20 cellular contexts compared by ENCODE assay signal in the genomic region with DNA sequence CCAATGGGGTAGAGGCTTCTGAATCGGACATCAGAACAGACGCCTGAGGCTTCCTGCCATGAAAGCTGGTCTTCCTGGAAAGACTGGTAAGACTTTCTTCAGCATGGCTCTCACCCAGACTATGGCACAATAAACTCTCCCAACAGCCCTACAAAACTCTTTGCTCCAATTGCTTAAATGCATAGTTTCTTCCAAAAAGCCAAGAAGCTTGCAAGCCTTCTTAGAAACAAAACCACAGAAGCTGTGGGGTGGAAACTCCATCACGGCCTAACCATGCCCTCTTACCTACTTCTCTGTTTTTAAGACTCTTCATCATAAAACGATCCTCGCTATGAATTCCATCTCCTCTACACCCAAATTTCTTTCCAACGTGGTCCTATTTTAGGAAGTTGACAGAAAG. TPM values are rescaled to one million over a fixed set of nuclear protein-coding genes. Genes with fewer than 3 reads are reported as not detected.
DNase-seq lines count a peak whose midpoint lies in the region; ATAC-seq, FAIRE-seq and TF ChIP-seq lines count a peak whose summit lies in the region.
"Had no signal": no experiment of that assay in that cellular context is flagged by ENCODE, and none has a peak within 500 bp of the region (broad histone marks: within the 10 kb centered on the region; RNA-seq: fewer than 3 reads in every experiment).

No MANE protein-coding gene starts in this region.

- H3K9me3 Mint-ChIP-seq in activated T-cell treated with anti-CD3 and anti-CD28 coated beads, Interleukin-2, amount 50 U/mL, for 24 hours: no peaks in the 10 kb centered on the region
- H3K9me3 Mint-ChIP-seq in activated T-cell treated with anti-CD3 and anti-CD28 coated beads, Interleukin-2, amount 50 U/mL, for 4 hours: no peaks in the 10 kb centered on the region
- H3K9me3 Mint-ChIP-seq in stimulated activated naive CD8-positive, alpha-beta T cell treated with anti-CD3 and anti-CD28 coated beads, Interleukin-15, amount 100 ng/mL, for 72 hours: no peaks in the 10 kb centered on the region
- H3K9me3 Mint-ChIP-seq: endodermal cell; T-helper 2 cell treated with Interferon-gamma antibody and Interleukin-4, amounts not matched to agents 5 μg/mL and 100 μg/mL, for 36 hours had no signal

- no peak overlapping the region for H3K27ac ChIP-seq in K562 (ENCODE audit: extremely low read depth, low read depth, low read length)
- H3K27ac ChIP-seq: vagina had no signal

- H3K4me3 Mint-ChIP-seq in activated T-cell treated with anti-CD3 and anti-CD28 coated beads, Interleukin-2, amount 50 U/mL, for 24 hours: no peak overlapping the region
- H3K4me3 Mint-ChIP-seq in activated T-cell treated with anti-CD3 and anti-CD28 coated beads, Interleukin-2, amount 50 U/mL, for 4 hours: no peak overlapping the region
- peak overlapping the region; percentile 36 to 53 for H3K4me3 Mint-ChIP-seq in stimulated activated naive CD8-positive, alpha-beta T cell treated with anti-CD3 and anti-CD28 coated beads, Interleukin-15, amount 100 ng/mL, for 72 hours
- H3K4me3 Mint-ChIP-seq: endodermal cell; T-helper 2 cell treated with Interferon-gamma antibody and Interleukin-4, amounts not matched to agents 5 μg/mL and 100 μg/mL, for 36 hours had no signal

- POLR2A ChIA-PET in K562 (lab: Yijun Ruan, JAX): interaction anchor here (0.7 to 1.2 kb wide), 3 partner anchors 9 to 37 kb away, joined by 3 to 6 read pairs (median 3); no protein-coding TSS in a partner anchor

- no peaks in the 10 kb centered on the region for H3K9me1 ChIP-seq in K562 (ENCODE audit: control insufficient read depth, insufficient read depth, low read length)

- peak overlapping the region; percentile 37 for H3K27ac Mint-ChIP-seq in activated T-cell treated with anti-CD3 and anti-CD28 coated beads, Interleukin-2, amount 50 U/mL, for 24 hours
- peak overlapping the region; percentile 10 to 88 for H3K27ac Mint-ChIP-seq in stimulated activated naive CD8-positive, alpha-beta T cell treated with anti-CD3 and anti-CD28 coated beads, Interleukin-15, amount 100 ng/mL, for 72 hours
- H3K27ac Mint-ChIP-seq: endodermal cell; T-helper 2 cell treated with Interferon-gamma antibody and Interleukin-4, amounts not matched to agents 5 μg/mL and 100 μg/mL, for 36 hours had no signal

- H3K4me1 ChIP-seq in K562 (replicated peaks in 1 of 2; ENCODE audit: control insufficient read depth in 2 of 2, insufficient read depth in 2 of 2, low read length in 2 of 2): peaks cover 21 to 26% of the 10 kb centered on the region in 2 experiments
- H3K4me1 ChIP-seq: left lung, vagina had no signal

- no TSS peak for BruUV-seq in K562 (replicated peaks; lab: Mats Ljungman, UMichigan)

- TF ChIP-seq EP300 in K562 (IDR thresholded peaks at IDR 0.05; ENCODE audit: low read length): no peak

- no peak overlapping the region for H3K4me2 ChIP-seq in K562 (ENCODE audit: insufficient read depth, low read length)

- no peak overlapping the region for H3K9ac ChIP-seq in K562 (ENCODE audit: insufficient read depth in 1 of 2, low read depth in 2 of 2, low read length in 2 of 2)

- no peaks in the 10 kb centered on the region for H3K9me3 ChIP-seq in K562 (replicated peaks; ENCODE audit: control insufficient read depth, insufficient read depth, low read depth, low read length)
- H3K9me3 ChIP-seq: left lung, vagina had no signal

- H4K20me1 ChIP-seq in K562 (replicated peaks; ENCODE audit: control insufficient read depth, insufficient read depth, low read length): no peaks in the 10 kb centered on the region

- 0 out of 2 replicates have a peak overlapping the region, but pooled peaks have one; percentile 37 for H2AFZ ChIP-seq in K562 (ENCODE audit: low read depth, low read length)

- DNase-seq in activated T-cell treated with anti-CD3 and anti-CD28 coated beads, Interleukin-2, amount 50 U/mL, for 24 hours: no peak
- no peak for DNase-seq in activated T-cell treated with anti-CD3 and anti-CD28 coated beads, Interleukin-2, amount 50 U/mL, for 4 hours
- peak; percentile 55 for DNase-seq in NB4 (ENCODE audit: low read depth)
- no peak for DNase-seq in K562 (ENCODE audit: extremely low read depth in 1 of 4, low spot score in 3 of 4)
- DNase-seq in stimulated activated naive CD8-positive, alpha-beta T cell treated with anti-CD3 and anti-CD28 coated beads, Interleukin-15, amount 100 ng/mL, for 72 hours: no peak
- DNase-seq in HuH-7 (ENCODE audit: low spot score): no peak
- DNase-seq: activated T-cell treated with anti-CD3 and anti-CD28 coated beads for 4 hours; amygdala; cerebellar nuclear complex; endodermal cell; foreskin fibroblast; left lung; NCI-H1436; NCI-H2227 treated with DMSO at 0.1 percent for 48 hours; stimulated activated naive CD4-positive, alpha-beta T cell treated with Interleukin-2 at 50 U/mL for 16 hours had no signal

- H3K4me3 ChIP-seq in NB4 (ENCODE audit: low read depth, low read length) (no peak overlapping the region), K562 (no peak overlapping the region)
- H3K4me3 ChIP-seq: left lung, vagina had no signal

- TF ChIP-seq CTCF in NB4 (IDR thresholded peaks at IDR 0.05; ENCODE audit: low read depth, low read length) (no peak), K562 (IDR thresholded peaks at IDR 0.05 in 2 of 3, conservative IDR thresholded peaks at IDR 0.05 in 1 of 3; ENCODE audit: insufficient read depth in 2 of 3, low read depth in 1 of 3, low read length in 3 of 3) (no peak)

- intact Hi-C loops in K562 (cut with micrococcal nuclease): no loop called here

- WGBS in K562 (ENCODE audit: insufficient coverage, low coverage, missing lambda C conversion rate): 50% methylated on average over 6 of the region's 6 CpGs

- FAIRE-seq in K562 (lab: Jason Lieb, UNC): no peak

- no peaks in the 10 kb centered on the region for H3K27me3 ChIP-seq in K562 (ENCODE audit: control insufficient read depth in 2 of 2, insufficient read depth in 2 of 2, low read length in 2 of 2)
- H3K27me3 ChIP-seq: left lung, vagina had no signal

- TF ChIP-seq POLR2A in NB4 (IDR thresholded peaks at IDR 0.05; ENCODE audit: extremely low read depth, insufficient read length) (no peak), K562 (conservative IDR thresholded peaks at IDR 0.05) (no peak)

- H3K36me3 ChIP-seq in K562 (ENCODE audit: control insufficient read depth, insufficient read depth, low read length): no peaks in the 10 kb centered on the region
- H3K36me3 ChIP-seq: left lung, vagina had no signal

- H3K36me3 Mint-ChIP-seq in activated T-cell treated with anti-CD3 and anti-CD28 coated beads, Interleukin-2, amount 50 U/mL, for 24 hours (ENCODE audit: low read depth): peaks cover 2% of the 10 kb centered on the region
- no peaks in the 10 kb centered on the region for H3K36me3 Mint-ChIP-seq in activated T-cell treated with anti-CD3 and anti-CD28 coated beads, Interleukin-2, amount 50 U/mL, for 4 hours (ENCODE audit: insufficient read depth)

- no peaks in the 10 kb centered on the region for H3K27me3 Mint-ChIP-seq in activated T-cell treated with anti-CD3 and anti-CD28 coated beads, Interleukin-2, amount 50 U/mL, for 24 hours
- peaks cover 2% of the 10 kb centered on the region for H3K27me3 Mint-ChIP-seq in activated T-cell treated with anti-CD3 and anti-CD28 coated beads, Interleukin-2, amount 50 U/mL, for 4 hours (ENCODE audit: low read depth)
- no peaks in the 10 kb centered on the region for H3K27me3 Mint-ChIP-seq in stimulated activated naive CD8-positive, alpha-beta T cell treated with anti-CD3 and anti-CD28 coated beads, Interleukin-15, amount 100 ng/mL, for 72 hours

- no peak for TF ChIP-seq RAD21 in K562 (CRISPR knock-in tag; conservative IDR thresholded peaks at IDR 0.05 in 1 of 2, IDR thresholded peaks at IDR 0.05 in 1 of 2)

- peaks cover 8% of the 10 kb centered on the region; the same call in 2 of the 3 replicates for H3K79me2 ChIP-seq in K562 (ENCODE audit: control insufficient read depth, insufficient read depth, low read length)

- ATAC-seq in activated T-cell treated with anti-CD3 and anti-CD28 coated beads, Interleukin-2, amount 50 U/mL, for 4 hours: no peak
- ATAC-seq in K562: no peak
- ATAC-seq in stimulated activated naive CD8-positive, alpha-beta T cell treated with anti-CD3 and anti-CD28 coated beads, Interleukin-15, amount 100 ng/mL, for 72 hours: no peak
- no peak for ATAC-seq in HG03520 (IDR thresholded peaks at IDR 0.05; ENCODE audit: unreplicated experiment)
- ATAC-seq in HG03108 (IDR thresholded peaks at IDR 0.05; ENCODE audit: unreplicated experiment): no peak
- ATAC-seq: activated CD4-positive, CD25-positive, alpha-beta regulatory T cell treated with anti-CD3 and anti-CD28 coated beads, Interleukin-2, amount 50 U/mL, for 24 hours; left lung had no signal

- peaks cover 26% of the 10 kb centered on the region for H3K4me1 Mint-ChIP-seq in activated T-cell treated with anti-CD3 and anti-CD28 coated beads, Interleukin-2, amount 50 U/mL, for 24 hours (ENCODE audit: low read depth)
- H3K4me1 Mint-ChIP-seq in activated T-cell treated with anti-CD3 and anti-CD28 coated beads, Interleukin-2, amount 50 U/mL, for 4 hours (ENCODE audit: low read depth): peaks cover 11% of the 10 kb centered on the region
- peaks cover 34% of the 10 kb centered on the region for H3K4me1 Mint-ChIP-seq in stimulated activated naive CD8-positive, alpha-beta T cell treated with anti-CD3 and anti-CD28 coated beads, Interleukin-15, amount 100 ng/mL, for 72 hours

- in situ Hi-C loops in K562 (cut with MboI): no loop called here

- CTCF ChIA-PET in K562 (lab: Yijun Ruan, JAX; ENCODE audit: low intra/inter-chr PET ratio): no interaction called here

RNA-seq across cellular contexts. Expression of a gene that starts 48.2 kb away (rescaled TPM):
- 1 to 10 TPM in 1 of 3 donors, under 1 TPM in 2; 0.73 to 1.1 (median 0.98) TPM for total RNA-seq in activated T-cell treated with anti-CD3 and anti-CD28 coated beads, Interleukin-2, amount 50 U/mL, for 4 hours
- 0.79 and 1.4 TPM in 2 replicates for total RNA-seq in K562 (2011; cell fraction: chromatin; rRNA removed; ENCODE audit: low replicate concordance)
- total RNA-seq in K562 (2011; cell fraction: nucleolus; rRNA removed): 0.66 and 0.83 TPM in 2 replicates
- total RNA-seq in K562 (2011; cell fraction: nucleoplasm; rRNA removed): 0.51 and 2.8 TPM in 2 replicates
- 1.1 and 1.7 TPM in 2 replicates for total RNA-seq in K562 (2014; rRNA removed)
- 0.38 and 0.40 TPM in 2 replicates for total RNA-seq in K562 (2014; rRNA removed; fragmentation: Illumina TruSeq; extraction: Trizol)
- 0.51 and 0.60 TPM in 2 replicates for total RNA-seq in K562 (2015; rRNA removed; fragmentation: Illumina TruSeq; extraction: Trizol)
- 1.3 and 2.1 TPM in 2 replicates for total RNA-seq in K562 (2021)
- 0.47 and 0.83 TPM in 2 replicates for polyA plus RNA-seq in K562 (2011; rRNA removed)
- polyA plus RNA-seq in K562 (2011; cell fraction: cytosol; rRNA removed): 1.0 TPM in 2 replicates
- 0.58 and 1.2 TPM in 2 replicates for polyA plus RNA-seq in K562 (2011; cell fraction: nucleus; rRNA removed)
- polyA plus RNA-seq in K562 (2012): 10.1 and 10.3 TPM in 2 replicates
- polyA plus RNA-seq in K562 (2014; fragmentation: Illumina TruSeq; extraction: Trizol): 1.1 and 1.6 TPM in 2 replicates
- under 1 TPM; 0.13 to 0.34 TPM for polyA plus RNA-seq in K562 (2014; fragmentation: Nextera tagmentation; extraction: Ambion mirVana)
- polyA plus RNA-seq in K562 (2014; rRNA removed): 0.78 and 1.3 TPM in 2 replicates
- 0.46 and 0.81 TPM in 2 replicates for polyA minus RNA-seq in K562 (2011; rRNA and poly(A)+ RNA removed)
- polyA minus RNA-seq in K562 (2011; cell fraction: cytosol; rRNA and poly(A)+ RNA removed): 0.95 and 1.2 TPM in 2 replicates
- polyA minus RNA-seq in K562 (2011; cell fraction: nucleus; rRNA and poly(A)+ RNA removed): 0.67 and 0.89 TPM in 2 replicates

RNA-seq across cellular contexts. Expression of a gene that starts 56.8 kb away (rescaled TPM):
- 100 to 1,000 TPM; 155 to 172 (median 164) TPM for total RNA-seq in activated T-cell treated with anti-CD3 and anti-CD28 coated beads, Interleukin-2, amount 50 U/mL, for 4 hours
- total RNA-seq in K562 (2011; cell fraction: chromatin; rRNA removed; ENCODE audit: low replicate concordance): 52.4 and 98.0 TPM in 2 replicates
- total RNA-seq in K562 (2011; cell fraction: nucleolus; rRNA removed): 58.9 and 60.3 TPM in 2 replicates
- total RNA-seq in K562 (2011; cell fraction: nucleoplasm; rRNA removed): 44.1 and 62.2 TPM in 2 replicates
- total RNA-seq in K562 (2014; rRNA removed) (41.0 and 47.0 TPM in 2 replicates), K562 (2014; rRNA removed; fragmentation: Illumina TruSeq; extraction: Trizol) (13.0 and 14.8 TPM in 2 replicates), K562 (2015; rRNA removed; fragmentation: Illumina TruSeq; extraction: Trizol) (20.8 and 21.7 TPM in 2 replicates), K562 (2021) (48.3 and 54.0 TPM in 2 replicates)
- polyA plus RNA-seq in K562 (2011; rRNA removed) (11.0 and 14.5 TPM in 2 replicates), K562 (2014; fragmentation: Illumina TruSeq; extraction: Trizol) (28.4 and 32.1 TPM in 2 replicates), K562 (2014; fragmentation: Nextera tagmentation; extraction: Ambion mirVana) (under 1 TPM; 0.46 to 0.52 TPM), K562 (2014; rRNA removed) (27.4 and 30.3 TPM in 2 replicates)
- polyA plus RNA-seq in K562 (2011; cell fraction: cytosol; rRNA removed): 8.8 and 13.1 TPM in 2 replicates
- 63.6 and 113 TPM in 2 replicates for polyA plus RNA-seq in K562 (2011; cell fraction: nucleus; rRNA removed)
- polyA plus RNA-seq in K562 (2012): 23.7 and 33.6 TPM in 2 replicates
- 12.7 and 15.8 TPM in 2 replicates for polyA minus RNA-seq in K562 (2011; rRNA and poly(A)+ RNA removed)
- polyA minus RNA-seq in K562 (2011; cell fraction: cytosol; rRNA and poly(A)+ RNA removed): 12.8 and 14.9 TPM in 2 replicates
- 35.9 and 36.1 TPM in 2 replicates for polyA minus RNA-seq in K562 (2011; cell fraction: nucleus; rRNA and poly(A)+ RNA removed)

Comparison
In these comparisons a context has a peak if more than half of its experiments do, and no peak if none do; other contexts are left out.
1. H3K4me3 Mint-ChIP-seq: peak in stimulated activated naive CD8-positive, alpha-beta T cell treated with anti-CD3 and anti-CD28 coated beads, Interleukin-15, amount 100 ng/mL, for 72 hours (2 of 2); none in activated T-cell treated with anti-CD3 and anti-CD28 coated beads, Interleukin-2, amount 50 U/mL, for 24 hours (single experiment) and activated T-cell treated with anti-CD3 and anti-CD28 coated beads, Interleukin-2, amount 50 U/mL, for 4 hours (single experiment).